Comparison of ENCODE assay signal across 8 cellular contexts in genomic region chr14:101824339-101824727, GRCh38.
A peak's percentile ranks its signal among the peaks of the same experiment; 100 is the strongest.
DNase-seq lines count a peak whose midpoint lies in the region; ATAC-seq and TF ChIP-seq lines count a peak whose summit lies in the region.

No MANE protein-coding gene starts in this region.

- peaks cover 33% of the 10 kb centered on the region for H3K36me3 Mint-ChIP-seq in HFFc6 (ENCODE audit: low read depth)
- peaks cover 30% of the 10 kb centered on the region for H3K36me3 Mint-ChIP-seq in stimulated activated memory B cell treated with anti-CD40 and anti-IgM and Interleukin-4, amounts not matched to agents 10 μg/mL and 1 μg/mL and 100 μg/mL, for 72 hours

- DNase-seq in HFFc6: peak; percentile 25
- DNase-seq in fibroblast of lung (ENCODE audit: low read depth in 2 of 2): no peak
- DNase-seq in NCI-H1105 (lab: John Stamatoyannopoulos, UW): no peak
- DNase-seq in NCI-H2227 treated with DMSO at 0.1 percent for 48 hours (lab: John Stamatoyannopoulos, UW): no peak
- no peak for DNase-seq in NK-92 (lab: John Stamatoyannopoulos, UW; ENCODE audit: unreplicated experiment)

- peaks cover 81% of the 10 kb centered on the region for H3K79me2 ChIP-seq in OCI-LY1 (ENCODE audit: insufficient read depth, low read length)
- H3K79me2 ChIP-seq in fibroblast of lung (ENCODE audit: control insufficient read depth, insufficient read depth, low read length): peaks cover 78% of the 10 kb centered on the region

- H3K9me2 ChIP-seq in OCI-LY1 (ENCODE audit: low read depth, low read length): no peaks in the 10 kb centered on the region

- ATAC-seq in stimulated activated memory B cell treated with anti-CD40 and anti-IgM and Interleukin-4, amounts not matched to agents 10 μg/mL and 1 μg/mL and 100 μg/mL, for 72 hours: peak; percentile 38
- ATAC-seq in HG02588 (IDR thresholded peaks at IDR 0.05; ENCODE audit: unreplicated experiment): no peak

- H3F3A ChIP-seq in OCI-LY1 (ENCODE audit: insufficient read depth, low read length): peaks cover 6% of the 10 kb centered on the region; the same call in 1 of the 2 replicates

- peaks cover 51% of the 10 kb centered on the region for H3K4me1 Mint-ChIP-seq in HFFc6 (ENCODE audit: low read depth)
- peaks cover 84% of the 10 kb centered on the region for H3K4me1 Mint-ChIP-seq in stimulated activated memory B cell treated with anti-CD40 and anti-IgM and Interleukin-4, amounts not matched to agents 10 μg/mL and 1 μg/mL and 100 μg/mL, for 72 hours

- H3K9ac ChIP-seq in OCI-LY1 (ENCODE audit: low read length) (peak overlapping the region; percentile 73), fibroblast of lung (ENCODE audit: insufficient read depth, low read length) (peak overlapping the region; percentile 60)

- H4K20me1 ChIP-seq in OCI-LY1 (ENCODE audit: insufficient read depth, low read length) (no peaks in the 10 kb centered on the region), fibroblast of lung (ENCODE audit: control insufficient read depth, extremely low read depth, insufficient read depth, low read length) (peaks cover 1% of the 10 kb centered on the region)

- H3K27ac ChIP-seq in OCI-LY1 (ENCODE audit: low read depth, low read length, poor library complexity, severe bottlenecking): peak overlapping the region; percentile 98
- peak overlapping the region; percentile 93 for H3K27ac ChIP-seq in fibroblast of lung (ENCODE audit: insufficient read depth, low read length)

- H3K4me2 ChIP-seq in OCI-LY1 (ENCODE audit: low read length): peak overlapping the region; percentile 78
- peak overlapping the region; percentile 78 for H3K4me2 ChIP-seq in fibroblast of lung (ENCODE audit: extremely low read depth, insufficient read depth, low read length)

- H3K9me3 Mint-ChIP-seq in HFFc6: no peaks in the 10 kb centered on the region
- H3K9me3 Mint-ChIP-seq in stimulated activated memory B cell treated with anti-CD40 and anti-IgM and Interleukin-4, amounts not matched to agents 10 μg/mL and 1 μg/mL and 100 μg/mL, for 72 hours: no peaks in the 10 kb centered on the region

- no peak for TF ChIP-seq CTCF in HFFc6 (IDR thresholded peaks at IDR 0.05)
- no peak for TF ChIP-seq CTCF in OCI-LY1 (IDR thresholded peaks at IDR 0.05; ENCODE audit: low read length)
- no peak for TF ChIP-seq CTCF in fibroblast of lung (conservative IDR thresholded peaks at IDR 0.05 in 1 of 2, IDR thresholded peaks at IDR 0.05 in 1 of 2; ENCODE audit: low read depth in 1 of 2, low read length in 2 of 2)

- H3K4me3 ChIP-seq in OCI-LY1 (ENCODE audit: low read depth, low read length, poor library complexity, severe bottlenecking) (peak overlapping the region; percentile 59), fibroblast of lung (replicated peaks in 1 of 4; ENCODE audit: control extremely low read depth in 1 of 4, insufficient read depth in 1 of 4, low read depth in 3 of 4, low read length in 4 of 4) (peak overlapping the region in 1 of 4 experiments; percentile 14)

- H2AFZ ChIP-seq in OCI-LY1 (ENCODE audit: low read length): no peak overlapping the region
- H2AFZ ChIP-seq in fibroblast of lung (ENCODE audit: low read length): no peak overlapping the region

- peak overlapping the region; percentile 89 for H3K27ac Mint-ChIP-seq in HFFc6
- H3K27ac Mint-ChIP-seq in stimulated activated memory B cell treated with anti-CD40 and anti-IgM and Interleukin-4, amounts not matched to agents 10 μg/mL and 1 μg/mL and 100 μg/mL, for 72 hours: peak overlapping the region; percentile 100

- H3K9me3 ChIP-seq in OCI-LY1 (ENCODE audit: low read length): peaks cover 3% of the 10 kb centered on the region; the same call in 1 of the 2 replicates
- no peaks in the 10 kb centered on the region for H3K9me3 ChIP-seq in fibroblast of lung (ENCODE audit: control insufficient read depth, insufficient read depth, low read depth, low read length)

- peaks cover 82% of the 10 kb centered on the region for H3K4me1 ChIP-seq in OCI-LY1 (ENCODE audit: insufficient read depth, low read length, severe bottlenecking)
- peaks cover 12% of the 10 kb centered on the region for H3K4me1 ChIP-seq in fibroblast of lung (ENCODE audit: control insufficient read depth, extremely low read depth, insufficient read depth, low read length)

- peaks cover 3% of the 10 kb centered on the region for H3K27me3 Mint-ChIP-seq in HFFc6 (ENCODE audit: insufficient read depth)
- H3K27me3 Mint-ChIP-seq in stimulated activated memory B cell treated with anti-CD40 and anti-IgM and Interleukin-4, amounts not matched to agents 10 μg/mL and 1 μg/mL and 100 μg/mL, for 72 hours: no peaks in the 10 kb centered on the region

- peaks cover 32% of the 10 kb centered on the region for H3K36me3 ChIP-seq in OCI-LY1 (ENCODE audit: insufficient read depth, low read length)
- no peaks in the 10 kb centered on the region for H3K36me3 ChIP-seq in fibroblast of lung (ENCODE audit: control insufficient read depth, insufficient read depth, low read length)

- H3K27me3 ChIP-seq in OCI-LY1 (ENCODE audit: insufficient read depth, low read length) (no peaks in the 10 kb centered on the region), fibroblast of lung (ENCODE audit: control insufficient read depth, insufficient read depth, low read length) (no peaks in the 10 kb centered on the region)

- peak overlapping the region; percentile 64 for H3K4me3 Mint-ChIP-seq in HFFc6
- peak overlapping the region; percentile 77 for H3K4me3 Mint-ChIP-seq in stimulated activated memory B cell treated with anti-CD40 and anti-IgM and Interleukin-4, amounts not matched to agents 10 μg/mL and 1 μg/mL and 100 μg/mL, for 72 hours
